ENCODE assay signal across 25 cellular contexts in the genomic region with DNA sequence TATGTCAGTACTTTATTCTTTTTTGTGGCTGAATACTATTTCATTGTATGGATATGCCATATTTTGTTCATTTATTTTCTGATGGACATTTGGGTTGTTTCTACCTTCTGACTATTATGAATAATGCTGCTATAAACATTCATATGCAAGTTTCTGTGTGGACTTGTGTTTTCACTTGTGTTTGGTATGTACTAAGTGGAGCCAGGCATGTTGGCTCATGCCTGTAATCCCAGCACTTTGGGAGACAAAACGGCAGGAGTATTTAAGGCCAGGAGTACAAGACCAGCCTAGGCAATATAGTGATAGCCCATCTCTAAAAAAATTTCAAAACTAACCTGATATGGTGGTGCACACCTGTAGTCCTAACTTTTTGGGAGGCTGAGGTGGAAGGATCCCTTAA. TPM values are rescaled to one million over a fixed set of nuclear protein-coding genes. Genes with fewer than 3 reads are reported as not detected.
DNase-seq lines count a peak whose midpoint lies in the region; ATAC-seq and TF ChIP-seq lines count a peak whose summit lies in the region.
"Had no signal": no experiment of that assay in that cellular context is flagged by ENCODE, and none has a peak within 500 bp of the region (broad histone marks: within the 10 kb centered on the region; RNA-seq: fewer than 3 reads in every experiment).

No MANE protein-coding gene starts in this region.

- POLR2A ChIA-PET in HEK293 (lab: Yijun Ruan, JAX) (no interaction called here), SK-N-SH (lab: Yijun Ruan, JAX) (no interaction called here)

- in situ Hi-C loops in brain microvascular endothelial cell (cut with HindIII; ENCODE audit: low pct_ligation_motif_present, low sequenced_read_pairs), result no loop called here

- H3K27me3 ChIP-seq in brain microvascular endothelial cell (replicated peaks) (no peaks in the 10 kb centered on the region), neutrophil (no peaks in the 10 kb centered on the region), SK-N-SH (ENCODE audit: insufficient read depth) (no peaks in the 10 kb centered on the region)
- H3K27me3 ChIP-seq: BLaER1, Peyer's patch, SJCRH30 had no signal

- no peak for TF ChIP-seq EP300 in SK-N-SH (IDR thresholded peaks at IDR 0.05; ENCODE audit: borderline replicate concordance in 1 of 2, low read depth in 1 of 2, low read length in 1 of 2)

- no peak overlapping the region for H3K27ac ChIP-seq in HEK293 (ENCODE audit: extremely low read depth, low read depth, low read length)
- H3K27ac ChIP-seq in brain microvascular endothelial cell, result peak overlapping the region; percentile 42
- H3K27ac ChIP-seq in neutrophil, result peak overlapping the region; percentile 39
- H3K27ac ChIP-seq in SK-N-SH (ENCODE audit: low read depth in 2 of 2, low read length in 1 of 2), result no peak overlapping the region
- H3K27ac ChIP-seq: BLaER1, Peyer's patch, SJCRH30, thoracic aorta had no signal

- 86% methylated on average over 1 of the region's 1 CpG for WGBS in SK-N-SH (ENCODE audit: low lambda C conversion rate)

- TF ChIP-seq CTCF in HEK293 (tag by site-specific recombination; IDR thresholded peaks at IDR 0.05) (no peak), brain microvascular endothelial cell (IDR thresholded peaks at IDR 0.05; ENCODE audit: low read depth, low read length, missing control alignments) (no peak), neutrophil (IDR thresholded peaks at IDR 0.05) (no peak), SK-N-SH (IDR thresholded peaks at IDR 0.05) (no peak)

- no peak overlapping the region for H2AFZ ChIP-seq in SK-N-SH (ENCODE audit: low read depth)

- ATAC-seq in activated naive CD4-positive, alpha-beta T cell treated with anti-CD3 and anti-CD28 coated beads, Interleukin-2, amount 50 U/mL, for 72 hours, result no peak
- no peak for ATAC-seq in HG02623 (IDR thresholded peaks at IDR 0.05; ENCODE audit: unreplicated experiment)

- no peaks in the 10 kb centered on the region for H3K4me1 ChIP-seq in HEK293 (ENCODE audit: control insufficient read depth, insufficient read depth, low read length)
- no peaks in the 10 kb centered on the region for H3K4me1 ChIP-seq in neutrophil (ENCODE audit: control insufficient read depth in 1 of 2, insufficient read depth in 1 of 2, low read depth in 1 of 2, low read length in 1 of 2)
- H3K4me1 ChIP-seq in SK-N-SH (ENCODE audit: control insufficient read depth in 1 of 2, insufficient read depth in 2 of 2, low read depth in 1 of 2, low read length in 1 of 2), result no peaks in the 10 kb centered on the region
- H3K4me1 ChIP-seq: Caco-2, Peyer's patch had no signal

- H3F3A ChIP-seq in SK-N-SH (replicated peaks; ENCODE audit: insufficient read depth), result peaks cover 12% of the 10 kb centered on the region

- H3K9ac ChIP-seq in SK-N-SH, result no peak overlapping the region
- H3K9ac ChIP-seq: BLaER1 had no signal

- H3K79me2 ChIP-seq in SK-N-SH (ENCODE audit: insufficient read depth), result peaks cover 99% of the 10 kb centered on the region

- H3K4me2 ChIP-seq in SK-N-SH, result no peak overlapping the region
- H3K4me2 ChIP-seq: BLaER1 had no signal

- peak overlapping the region; percentile 29 to 61 for H3K27ac Mint-ChIP-seq in activated naive CD4-positive, alpha-beta T cell treated with anti-CD3 and anti-CD28 coated beads, Interleukin-2, amount 50 U/mL, for 72 hours

- CTCF ChIA-PET in HEK293 (lab: Yijun Ruan, JAX) (interaction anchor here (0.6 kb wide), 2 partner anchors 31 to 1487 kb away, joined by 3 read pairs; no protein-coding TSS in a partner anchor), SK-N-SH (lab: Yijun Ruan, JAX) (no interaction called here)

- no peaks in the 10 kb centered on the region for H3K9me3 ChIP-seq in HEK293 (ENCODE audit: control insufficient read depth, insufficient read depth, low read depth, low read length)
- no peaks in the 10 kb centered on the region for H3K9me3 ChIP-seq in neutrophil
- H3K9me3 ChIP-seq in SK-N-SH, result no peaks in the 10 kb centered on the region; the same call in 1 of the 2 replicates
- H3K9me3 ChIP-seq: BLaER1, Caco-2, Peyer's patch, SJCRH30, thoracic aorta had no signal

- no peak for DNase-seq in activated naive CD4-positive, alpha-beta T cell treated with anti-CD3 and anti-CD28 coated beads, Interleukin-2, amount 50 U/mL, for 72 hours (ENCODE audit: low spot score in 2 of 2)
- no peak for DNase-seq in activated naive CD4-positive, alpha-beta T cell (lab: John Stamatoyannopoulos, UW)
- DNase-seq in brain microvascular endothelial cell (no peak), SK-N-SH (no peak), NCI-H345 treated with DMSO at 0.1 percent for 48 hours (lab: John Stamatoyannopoulos, UW; ENCODE audit: unreplicated experiment) (no peak)
- DNase-seq: ACHN; activated CD4-positive, alpha-beta T cell treated with anti-CD3 and anti-CD28 coated beads for 48 hours; Caco-2; DMS79; effector memory CD4-positive, alpha-beta T cell; GF-D8; H7; Kasumi-1; NCI-H526; Peyer's patch; SJCRH30; small intestine; stimulated activated CD4-positive, alpha-beta T cell treated with anti-CD3 and anti-CD28 coated beads, Interleukin-2, amount 100 ng/mL, for 24 hours; T-helper 1 cell had no signal

- no peak for TF ChIP-seq RAD21 in SK-N-SH (IDR thresholded peaks at IDR 0.05; ENCODE audit: low read length)

- no peaks in the 10 kb centered on the region for H3K9me3 Mint-ChIP-seq in activated naive CD4-positive, alpha-beta T cell treated with anti-CD3 and anti-CD28 coated beads, Interleukin-2, amount 50 U/mL, for 72 hours
- H3K9me3 Mint-ChIP-seq: brain had no signal

- peaks cover 46 to 81% of the 10 kb centered on the region in 2 experiments for H3K36me3 ChIP-seq in HEK293 (ENCODE audit: control insufficient read depth in 2 of 2, insufficient read depth in 1 of 2, low read length in 2 of 2)
- peaks cover 36% of the 10 kb centered on the region for H3K36me3 ChIP-seq in brain microvascular endothelial cell (replicated peaks)
- H3K36me3 ChIP-seq in neutrophil, result peaks cover 76% of the 10 kb centered on the region
- peaks cover 72 to 82% of the 10 kb centered on the region in 2 experiments for H3K36me3 ChIP-seq in SK-N-SH (replicated peaks in 1 of 2; ENCODE audit: control insufficient read depth in 1 of 2, insufficient read depth in 2 of 2, low read length in 1 of 2)

- no peak overlapping the region for H3K4me3 ChIP-seq in HEK293 (ENCODE audit: low read depth, low read length)
- no peak overlapping the region for H3K4me3 ChIP-seq in brain microvascular endothelial cell (ENCODE audit: low read depth, low read length)
- H3K4me3 ChIP-seq in neutrophil (ENCODE audit: low read depth in 1 of 2, low read length in 1 of 2), result no peak overlapping the region
- no peak overlapping the region for H3K4me3 ChIP-seq in SK-N-SH (ENCODE audit: low read depth in 2 of 2, low read length in 1 of 2)
- H3K4me3 ChIP-seq: BLaER1, Peyer's patch, SJCRH30, thoracic aorta had no signal

- H4K20me1 ChIP-seq in SK-N-SH (ENCODE audit: insufficient read depth), result peaks cover 85% of the 10 kb centered on the region

- H3K36me3 Mint-ChIP-seq in activated naive CD4-positive, alpha-beta T cell treated with anti-CD3 and anti-CD28 coated beads, Interleukin-2, amount 50 U/mL, for 72 hours, result peaks cover 6 to 44% of the 10 kb centered on the region in 2 donors

- no peaks in the 10 kb centered on the region for H3K9me2 ChIP-seq in SK-N-SH

TF ChIP-seq in HEK293, 187 proteins besides CTCF, POLR2A, EP300 and RAD21:
- TF ChIP-seq, protein P1, sequence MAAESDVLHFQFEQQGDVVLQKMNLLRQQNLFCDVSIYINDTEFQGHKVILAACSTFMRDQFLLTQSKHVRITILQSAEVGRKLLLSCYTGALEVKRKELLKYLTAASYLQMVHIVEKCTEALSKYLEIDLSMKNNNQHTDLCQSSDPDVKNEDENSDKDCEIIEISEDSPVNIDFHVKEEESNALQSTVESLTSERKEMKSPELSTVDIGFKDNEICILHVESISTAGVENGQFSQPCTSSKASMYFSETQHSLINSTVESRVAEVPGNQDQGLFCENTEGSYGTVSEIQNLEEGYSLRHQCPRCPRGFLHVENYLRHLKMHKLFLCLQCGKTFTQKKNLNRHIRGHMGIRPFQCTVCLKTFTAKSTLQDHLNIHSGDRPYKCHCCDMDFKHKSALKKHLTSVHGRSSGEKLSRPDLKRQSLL (tag by site-specific recombination; IDR thresholded peaks at IDR 0.05), result no peak
- TF ChIP-seq ZNF48 (tag by site-specific recombination; IDR thresholded peaks at IDR 0.05) (no peak), ZNF560 (tag by site-specific recombination; IDR thresholded peaks at IDR 0.05; ENCODE audit: borderline replicate concordance) (no peak), ZNF146 (tag by site-specific recombination; IDR thresholded peaks at IDR 0.05) (peak; percentile 68), ZNF394 (tag by site-specific recombination; IDR thresholded peaks at IDR 0.05; ENCODE audit: borderline replicate concordance) (no peak), ZIC2 (tag by site-specific recombination; IDR thresholded peaks at IDR 0.05) (no peak)

TF ChIP-seq in SK-N-SH, 30 proteins besides CTCF, POLR2A, EP300 and RAD21 (continues in another document):
- TF ChIP-seq SIN3A (IDR thresholded peaks at IDR 0.05; ENCODE audit: borderline replicate concordance, low read depth, low read length), result no peak
- TF ChIP-seq GATA2 (CRISPR knock-in tag; IDR thresholded peaks at IDR 0.05), result no peak
- TF ChIP-seq RCOR1 (IDR thresholded peaks at IDR 0.05; ENCODE audit: low read length), result no peak
- TF ChIP-seq FOXJ3 (CRISPR knock-in tag; IDR thresholded peaks at IDR 0.05), result no peak
- TF ChIP-seq, protein P2, sequence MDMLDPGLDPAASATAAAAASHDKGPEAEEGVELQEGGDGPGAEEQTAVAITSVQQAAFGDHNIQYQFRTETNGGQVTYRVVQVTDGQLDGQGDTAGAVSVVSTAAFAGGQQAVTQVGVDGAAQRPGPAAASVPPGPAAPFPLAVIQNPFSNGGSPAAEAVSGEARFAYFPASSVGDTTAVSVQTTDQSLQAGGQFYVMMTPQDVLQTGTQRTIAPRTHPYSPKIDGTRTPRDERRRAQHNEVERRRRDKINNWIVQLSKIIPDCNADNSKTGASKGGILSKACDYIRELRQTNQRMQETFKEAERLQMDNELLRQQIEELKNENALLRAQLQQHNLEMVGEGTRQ (IDR thresholded peaks at IDR 0.05; ENCODE audit: borderline replicate concordance, low read depth, low read length), result no peak
- no peak for TF ChIP-seq EZH2phosphoT487 (IDR thresholded peaks at IDR 0.05; ENCODE audit: borderline replicate concordance, low read depth)
- no peak for TF ChIP-seq NRF1 (IDR thresholded peaks at IDR 0.05; ENCODE audit: low read depth, low read length)
- TF ChIP-seq, protein P3, sequence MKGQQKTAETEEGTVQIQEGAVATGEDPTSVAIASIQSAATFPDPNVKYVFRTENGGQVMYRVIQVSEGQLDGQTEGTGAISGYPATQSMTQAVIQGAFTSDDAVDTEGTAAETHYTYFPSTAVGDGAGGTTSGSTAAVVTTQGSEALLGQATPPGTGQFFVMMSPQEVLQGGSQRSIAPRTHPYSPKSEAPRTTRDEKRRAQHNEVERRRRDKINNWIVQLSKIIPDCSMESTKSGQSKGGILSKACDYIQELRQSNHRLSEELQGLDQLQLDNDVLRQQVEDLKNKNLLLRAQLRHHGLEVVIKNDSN (IDR thresholded peaks at IDR 0.05; ENCODE audit: borderline replicate concordance, low read depth), result no peak

RNA-seq across cellular contexts. Expression of a gene that starts 23.3 kb away (rescaled TPM):
- total RNA-seq in activated naive CD4-positive, alpha-beta T cell treated with anti-CD3 and anti-CD28 coated beads, Interleukin-2, amount 50 U/mL, for 72 hours, result 10 to 100 TPM; 79.1 to 84.9 TPM
- polyA plus RNA-seq in SK-N-SH (2012; rRNA removed), result 18.4 and 20.3 TPM in 2 replicates
- polyA plus RNA-seq in SK-N-SH (2012; cell fraction: cytosol; rRNA removed), result 32.2 and 33.0 TPM in 2 replicates
- 13.2 and 34.5 TPM in 2 replicates for polyA plus RNA-seq in SK-N-SH (2012; cell fraction: nucleus; rRNA removed)

Comparison
In these comparisons a context has a peak if more than half of its experiments do, and no peak if none do; other contexts are left out.
1. H3K27ac ChIP-seq: peak in brain microvascular endothelial cell (single experiment) and neutrophil (single experiment); none in HEK293 (single experiment) and SK-N-SH (0 of 2).